Comparison of ENCODE assay signal across 16 cellular contexts in the genomic region with DNA sequence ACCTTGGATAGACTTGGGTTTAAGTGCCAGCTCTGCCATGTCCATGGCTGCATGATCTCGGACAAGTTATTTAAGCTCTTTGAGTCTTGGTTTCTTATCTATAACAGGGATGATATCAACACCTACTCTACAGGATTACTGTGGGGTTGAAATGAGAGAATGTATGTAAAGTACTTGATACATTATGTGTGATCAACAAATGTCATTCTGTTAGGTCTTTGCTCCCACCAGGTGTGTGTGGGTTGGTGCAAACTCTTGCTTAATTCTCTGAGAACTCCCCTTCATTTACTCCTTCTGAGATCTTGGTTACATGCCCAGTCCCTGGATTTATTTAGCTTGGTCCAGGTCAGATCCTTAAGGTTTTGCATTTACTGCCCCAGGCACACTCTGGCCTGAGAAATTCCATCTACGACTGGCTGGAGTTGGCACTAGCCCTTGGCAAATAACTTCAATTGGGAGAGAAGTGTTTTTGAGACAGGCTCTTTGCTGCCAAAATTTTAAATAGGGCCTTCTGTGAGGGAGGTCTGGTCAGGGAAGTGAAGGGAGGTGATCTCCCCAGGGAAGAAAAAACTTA.
DNase-seq lines count a peak whose midpoint lies in the region; ATAC-seq and TF ChIP-seq lines count a peak whose summit lies in the region.
"Had no signal": no experiment of that assay in that cellular context is flagged by ENCODE, and none has a peak within 500 bp of the region (broad histone marks: within the 10 kb centered on the region; RNA-seq: fewer than 3 reads in every experiment).

No MANE protein-coding gene starts in this region.

- TF ChIP-seq CTCF in chondrocyte (IDR thresholded peaks at IDR 0.05) = no peak
- TF ChIP-seq CTCF in thyroid gland (IDR thresholded peaks at IDR 0.05) = no peak

- DNase-seq in M059J (ENCODE audit: low read depth) (peak; percentile 84), chondrocyte (ENCODE audit: low spot score) (no peak), midbrain (lab: John Stamatoyannopoulos, UW) (peak; percentile 32), thyroid gland (peak; percentile 70 to 75), T-helper 2 cell (no peak), NCI-H2227 treated with DMSO at 0.1 percent for 48 hours (lab: John Stamatoyannopoulos, UW) (no peak)
- no peak for DNase-seq in effector memory CD8-positive, alpha-beta T cell
- DNase-seq: activated CD4-positive, CD25-positive, alpha-beta regulatory T cell; activated CD8-positive, alpha-beta memory T cell treated with anti-CD3 and anti-CD28 coated beads, Interleukin-2, amount 50 U/mL, for 48 hours; activated naive CD8-positive, alpha-beta T cell treated with anti-CD3 and anti-CD28 coated beads, Interleukin-2, amount 10 ng/mL, durations not matched to agents 7 days and 5 days; CD8-positive, alpha-beta T cell; cortex of kidney; NCI-H1092 treated with DMSO at 0.1 percent for 48 hours; stimulated activated CD4-positive, alpha-beta T cell treated with anti-CD3 and anti-CD28 coated beads, Interleukin-2, amount 100 ng/mL, for 48 hours; SW 1271 had no signal

- peak in 1 of 2 donors; percentile 38 for TF ChIP-seq POLR2A in thyroid gland (IDR thresholded peaks at IDR 0.05)

- peak overlapping the region; percentile 68 for H3K27ac Mint-ChIP-seq in chondrocyte (ENCODE audit: unreplicated experiment)
- no peak overlapping the region for H3K27ac Mint-ChIP-seq in effector memory CD8-positive, alpha-beta T cell
- H3K27ac Mint-ChIP-seq: activated naive CD8-positive, alpha-beta T cell treated with anti-CD3 and anti-CD28 coated beads, Interleukin-2, amount 10 ng/mL, durations not matched to agents 7 days and 5 days; CD8-positive, alpha-beta T cell had no signal

- H3K36me3 ChIP-seq in thyroid gland = no peaks in the 10 kb centered on the region

- H3K27me3 ChIP-seq in thyroid gland = no peaks in the 10 kb centered on the region

- H3K4me3 ChIP-seq in thyroid gland (replicated peaks in 1 of 3) = no peak overlapping the region

- 53 to 60% methylated on average over 2 of the region's 2 CpGs for WGBS in thyroid gland, 2 donors

- H3K27me3 Mint-ChIP-seq in chondrocyte (ENCODE audit: low read depth) = no peaks in the 10 kb centered on the region
- peaks cover 0 to 4% of the 10 kb centered on the region in 2 donors for H3K27me3 Mint-ChIP-seq in effector memory CD8-positive, alpha-beta T cell

- ATAC-seq in effector memory CD8-positive, alpha-beta T cell (replicated peaks) = no peak
- ATAC-seq in HG03280 (IDR thresholded peaks at IDR 0.05; ENCODE audit: unreplicated experiment) = no peak
- ATAC-seq: CD8-positive, alpha-beta T cell had no signal

- no peaks in the 10 kb centered on the region for H3K9me3 ChIP-seq in thyroid gland

- H3K27ac ChIP-seq in thyroid gland = peak overlapping the region; percentile 90 to 97 (median 96)

- H3K9me3 Mint-ChIP-seq in chondrocyte (ENCODE audit: low read depth) = no peaks in the 10 kb centered on the region
- H3K9me3 Mint-ChIP-seq in effector memory CD8-positive, alpha-beta T cell = no peaks in the 10 kb centered on the region
- H3K9me3 Mint-ChIP-seq: CD8-positive, alpha-beta T cell had no signal

- H3K36me3 Mint-ChIP-seq in chondrocyte (ENCODE audit: low read depth) = no peaks in the 10 kb centered on the region
- H3K36me3 Mint-ChIP-seq in effector memory CD8-positive, alpha-beta T cell (ENCODE audit: insufficient read depth) = no peaks in the 10 kb centered on the region
- H3K36me3 Mint-ChIP-seq: activated naive CD8-positive, alpha-beta T cell treated with anti-CD3 and anti-CD28 coated beads, Interleukin-2, amount 10 ng/mL, durations not matched to agents 7 days and 5 days; CD8-positive, alpha-beta T cell had no signal

- peaks cover 61 to 72% of the 10 kb centered on the region in 2 donors for H3K4me1 ChIP-seq in thyroid gland

- intact Hi-C loops in thyroid gland (cut with DNase I) = no loop called here

- H3K4me1 Mint-ChIP-seq in chondrocyte (ENCODE audit: low read depth) = peaks cover 59% of the 10 kb centered on the region
- no peaks in the 10 kb centered on the region for H3K4me1 Mint-ChIP-seq in effector memory CD8-positive, alpha-beta T cell (ENCODE audit: low read depth in 2 of 2)

- no peak overlapping the region for H3K4me3 Mint-ChIP-seq in chondrocyte (ENCODE audit: unreplicated experiment)
- no peak overlapping the region for H3K4me3 Mint-ChIP-seq in effector memory CD8-positive, alpha-beta T cell
- H3K4me3 Mint-ChIP-seq: activated naive CD8-positive, alpha-beta T cell treated with anti-CD3 and anti-CD28 coated beads, Interleukin-2, amount 10 ng/mL, durations not matched to agents 7 days and 5 days; CD8-positive, alpha-beta T cell had no signal

Comparison
In these comparisons a context has a peak if more than half of its experiments do, and no peak if none do; other contexts are left out.
1. DNase-seq: peak in M059J (single experiment), midbrain (single experiment) and thyroid gland (2 of 2); none in chondrocyte (single experiment), effector memory CD8-positive, alpha-beta T cell (0 of 3), T-helper 2 cell (0 of 5) and NCI-H2227 treated with DMSO at 0.1 percent for 48 hours (single experiment).